ENCODE assay signal across 20 cellular contexts in the genomic region with DNA sequence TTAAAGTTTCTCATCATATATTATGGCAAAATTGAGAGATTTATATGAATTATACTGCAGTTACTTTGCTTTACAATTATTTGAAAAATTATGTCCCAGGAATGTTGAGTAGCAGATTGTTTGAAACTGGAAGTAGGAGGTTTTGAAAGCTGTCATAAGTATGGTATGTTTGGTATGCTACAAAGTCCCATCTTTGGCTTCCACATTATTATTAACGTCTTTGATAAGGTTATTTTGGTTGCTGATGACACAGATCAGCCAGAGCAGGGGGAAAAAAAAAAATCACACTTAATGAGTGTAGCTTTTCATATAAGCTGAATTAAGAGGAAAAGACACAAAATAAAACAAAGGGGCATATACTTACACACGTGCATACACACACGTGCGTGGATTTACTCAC.
DNase-seq lines count a peak whose midpoint lies in the region; ATAC-seq, FAIRE-seq and TF ChIP-seq lines count a peak whose summit lies in the region.
"Had no signal": no experiment of that assay in that cellular context is flagged by ENCODE, and none has a peak within 500 bp of the region (broad histone marks: within the 10 kb centered on the region; RNA-seq: fewer than 3 reads in every experiment).

No MANE protein-coding gene starts in this region.

- H3K36me3 Mint-ChIP-seq in T-helper 17 cell (ENCODE audit: low read depth): no peaks in the 10 kb centered on the region
- H3K36me3 Mint-ChIP-seq: stimulated activated naive B cell treated with anti-CD40 and anti-IgM and Interleukin-4, amounts not matched to agents 10 μg/mL and 1 μg/mL and 100 μg/mL, for 72 hours had no signal

- no peaks in the 10 kb centered on the region for H3K4me1 Mint-ChIP-seq in T-helper 17 cell
- H3K4me1 Mint-ChIP-seq: stimulated activated naive B cell treated with anti-CD40 and anti-IgM and Interleukin-4, amounts not matched to agents 10 μg/mL and 1 μg/mL and 100 μg/mL, for 72 hours had no signal

- no peaks in the 10 kb centered on the region for H3K9me3 ChIP-seq in T-helper 17 cell (ENCODE audit: control insufficient read depth, low read length, poor library complexity, severe bottlenecking)
- H3K9me3 ChIP-seq: neutrophil had no signal

- ATAC-seq in GM19023 (IDR thresholded peaks at IDR 0.05; ENCODE audit: unreplicated experiment) (no peak), T-helper 17 cell (no peak)
- ATAC-seq: activated CD8-positive, alpha-beta T cell treated with anti-CD3 and anti-CD28 coated beads for 36 hours; esophagus mucosa; K562; stimulated activated naive B cell treated with anti-CD40 and anti-IgM and Interleukin-4, amounts not matched to agents 10 μg/mL and 1 μg/mL and 100 μg/mL, for 72 hours had no signal

- no peaks in the 10 kb centered on the region for H3K27me3 Mint-ChIP-seq in T-helper 17 cell
- H3K27me3 Mint-ChIP-seq: activated CD8-positive, alpha-beta T cell treated with anti-CD3 and anti-CD28 coated beads for 36 hours; stimulated activated naive B cell treated with anti-CD40 and anti-IgM and Interleukin-4, amounts not matched to agents 10 μg/mL and 1 μg/mL and 100 μg/mL, for 72 hours had no signal

- TF ChIP-seq CTCF in choroid plexus epithelial cell (conservative IDR thresholded peaks at IDR 0.05; ENCODE audit: low read depth, low read length): no peak

- no peak overlapping the region for H3K27ac Mint-ChIP-seq in T-helper 17 cell
- H3K27ac Mint-ChIP-seq: activated CD8-positive, alpha-beta T cell treated with anti-CD3 and anti-CD28 coated beads for 36 hours; activated T-helper 1 cell treated with anti-CD3 and anti-CD28 coated beads, Interleukin-12 subunit alpha, Interleukin-12 subunit beta, Interleukin-2, Interleukin-4 antibody, amounts not matched to agents 30 ng/mL and 10 ng/mL and 1 ng/mL, durations not matched to agents 14 hours and 24 hours and 36 hours; stimulated activated naive B cell treated with anti-CD40 and anti-IgM and Interleukin-4, amounts not matched to agents 10 μg/mL and 1 μg/mL and 100 μg/mL, for 72 hours had no signal

- FAIRE-seq in RCC 7860 (lab: Jason Lieb, UNC): peak; percentile 36
- FAIRE-seq: K562 had no signal

- no peak overlapping the region for H3K4me3 Mint-ChIP-seq in T-helper 17 cell
- H3K4me3 Mint-ChIP-seq: activated CD8-positive, alpha-beta T cell treated with anti-CD3 and anti-CD28 coated beads for 36 hours; activated T-helper 1 cell treated with anti-CD3 and anti-CD28 coated beads, Interleukin-12 subunit alpha, Interleukin-12 subunit beta, Interleukin-2, Interleukin-4 antibody, amounts not matched to agents 30 ng/mL and 10 ng/mL and 1 ng/mL, durations not matched to agents 14 hours and 24 hours and 36 hours; stimulated activated naive B cell treated with anti-CD40 and anti-IgM and Interleukin-4, amounts not matched to agents 10 μg/mL and 1 μg/mL and 100 μg/mL, for 72 hours had no signal

- no peak overlapping the region for H3K4me3 ChIP-seq in choroid plexus epithelial cell (ENCODE audit: low read depth, low read length)
- H3K4me3 ChIP-seq: BLaER1, K562, upper lobe of left lung had no signal

- peak; percentile 83 for DNase-seq in EH (ENCODE audit: low read depth)
- peak; percentile 57 for DNase-seq in RCC 7860 (ENCODE audit: low spot score)
- peak; percentile 80 for DNase-seq in choroid plexus epithelial cell (ENCODE audit: low read depth)
- peak; percentile 52 for DNase-seq in myocyte (ENCODE audit: low read depth)
- no peak for DNase-seq in T-helper 17 cell
- DNase-seq in ecto neural progenitor cell (ENCODE audit: low spot score): no peak
- no peak for DNase-seq in NCI-H2107 treated with DMSO at 0.1 percent for 48 hours (lab: John Stamatoyannopoulos, UW; ENCODE audit: unreplicated experiment)
- DNase-seq: activated CD8-positive, alpha-beta T cell treated with anti-CD3 and anti-CD28 coated beads for 36 hours; amniotic stem cell; H7; NCI-H1417; NCI-H345; stimulated activated naive B cell treated with anti-CD40 and anti-IgM and Interleukin-4, amounts not matched to agents 10 μg/mL and 1 μg/mL and 100 μg/mL, for 72 hours; upper lobe of left lung had no signal

Comparison
In these comparisons a context has a peak if more than half of its experiments do, and no peak if none do; other contexts are left out.
1. DNase-seq: peak in EH (single experiment), RCC 7860 (single experiment), choroid plexus epithelial cell (single experiment) and myocyte (single experiment); none in T-helper 17 cell (0 of 3), ecto neural progenitor cell (single experiment) and NCI-H2107 treated with DMSO at 0.1 percent for 48 hours (single experiment).